In the genomic region with DNA sequence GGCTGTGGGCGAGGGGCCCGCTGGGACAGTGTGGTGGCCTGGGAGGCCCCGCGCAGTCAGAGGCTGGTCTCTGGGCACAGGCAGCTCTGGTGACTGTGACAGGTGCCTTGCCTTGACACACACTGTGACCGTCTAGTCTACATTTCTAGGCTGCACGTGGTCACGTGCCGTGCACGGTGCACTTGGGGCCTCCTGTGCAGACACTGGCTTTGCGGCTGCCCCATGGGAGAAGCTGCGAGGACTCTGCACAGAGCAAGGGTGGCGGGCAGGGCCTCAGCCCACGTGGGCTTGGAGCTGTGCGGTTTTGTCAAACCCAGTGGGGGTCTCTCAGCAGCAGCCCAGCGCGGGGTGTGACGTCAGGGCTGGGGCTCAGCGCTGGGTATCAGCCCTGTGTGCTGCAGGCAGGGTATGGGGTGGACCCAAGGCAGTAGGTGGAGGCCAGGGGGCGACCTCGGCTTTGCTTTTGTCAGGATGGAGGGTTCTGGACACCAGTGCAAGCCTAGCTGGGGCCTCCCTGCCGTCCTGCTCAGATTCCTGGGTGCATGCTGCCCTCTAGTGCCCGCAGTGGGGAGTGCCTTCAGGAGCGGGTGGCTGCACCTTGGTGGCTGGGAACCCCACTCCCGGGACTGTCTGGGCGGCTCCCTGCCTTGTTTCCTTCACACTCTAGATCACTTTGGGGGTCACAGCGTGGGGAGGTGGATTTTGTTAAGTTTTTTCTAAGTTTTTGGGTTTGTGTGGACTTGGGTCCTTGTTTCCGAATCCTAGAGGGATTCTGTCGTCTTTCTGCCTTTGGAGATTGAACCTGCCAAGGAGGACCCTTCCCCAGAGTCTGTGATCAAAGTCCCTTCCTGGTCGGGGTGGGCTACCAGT, we compare ENCODE assay signal across 8 cellular contexts.
DNase-seq lines count a peak whose midpoint lies in the region; ATAC-seq and TF ChIP-seq lines count a peak whose summit lies in the region.

No MANE protein-coding gene starts in this region.

- DNase-seq in NCI-H2107 (lab: John Stamatoyannopoulos, UW) = peak; percentile 84
- DNase-seq in iPS-NIHi11 (ENCODE audit: low spot score) = peak; percentile 97
- DNase-seq in stimulated activated CD4-positive, alpha-beta T cell treated with anti-CD3 and anti-CD28 coated beads, Interleukin-12 subunit alpha, Interleukin-12 subunit beta, amount 100 ng/mL, for 4 hours = peak; percentile 81

- no peaks in the 10 kb centered on the region; a peak in 1 of 22 replicates for H3K9me3 ChIP-seq in BLaER1 treated with 17β-estradiol and CSF1 and Interleukin-3, amounts not matched to agents 10 nM and 100 nM (replicated peaks in 1 of 11)

- H3K9ac ChIP-seq in BLaER1 treated with 17β-estradiol and CSF1 and Interleukin-3, amounts not matched to agents 10 nM and 100 nM = peak overlapping the region; percentile 39 to 63 (median 53); a peak in 19 of 22 replicates

- H3K4me1 Mint-ChIP-seq in brain = peaks cover 69% of the 10 kb centered on the region

- H3K27me3 Mint-ChIP-seq in brain = no peaks in the 10 kb centered on the region

- TF ChIP-seq CTCF in VCaP (conservative IDR thresholded peaks at IDR 0.05) = peak; percentile 82
- peak; percentile 97 to 98 for TF ChIP-seq CTCF in brain (conservative IDR thresholded peaks at IDR 0.05)

- H3K27ac ChIP-seq in BLaER1 treated with 17β-estradiol and CSF1 and Interleukin-3, amounts not matched to agents 10 nM and 100 nM = peak overlapping the region in 9 of 11 experiments; percentile 7 to 65 (median 34); a peak in 12 of 22 replicates
- H3K27ac ChIP-seq in VCaP = peak overlapping the region; percentile 47

- H3K9me3 Mint-ChIP-seq in brain = peaks cover 0 to 2% (median 0%) of the 10 kb centered on the region in 5 experiments

- peaks cover 46 to 70% (median 63%) of the 10 kb centered on the region in 10 experiments for H3K4me1 ChIP-seq in BLaER1 treated with 17β-estradiol and CSF1 and Interleukin-3, amounts not matched to agents 10 nM and 100 nM

- H3K36me3 Mint-ChIP-seq in brain = peaks cover 30% of the 10 kb centered on the region

- no peaks in the 10 kb centered on the region for H3K27me3 ChIP-seq in BLaER1 treated with 17β-estradiol and CSF1 and Interleukin-3, amounts not matched to agents 10 nM and 100 nM

- H3K4me2 ChIP-seq in BLaER1 treated with 17β-estradiol and CSF1 and Interleukin-3, amounts not matched to agents 10 nM and 100 nM = peak overlapping the region; percentile 69 to 94 (median 85)

- H3K4me3 Mint-ChIP-seq in brain = peak overlapping the region in 2 of 5 experiments; percentile 10 to 18

- H3K4me3 ChIP-seq in BLaER1 treated with 17β-estradiol and CSF1 and Interleukin-3, amounts not matched to agents 10 nM and 100 nM = peak overlapping the region in 2 of 10 experiments; percentile 4 to 15; a peak in 4 of 20 replicates

- peaks cover 26 to 61% (median 38%) of the 10 kb centered on the region in 11 experiments for H3K36me3 ChIP-seq in BLaER1 treated with 17β-estradiol and CSF1 and Interleukin-3, amounts not matched to agents 10 nM and 100 nM

- H3K27ac Mint-ChIP-seq in brain = peak overlapping the region in 4 of 5 experiments; percentile 76 to 90 (median 84)

- H4K20me1 ChIP-seq in BLaER1 treated with 17β-estradiol and CSF1 and Interleukin-3, amounts not matched to agents 10 nM and 100 nM = peaks cover 88 to 100% (median 100%) of the 10 kb centered on the region in 11 experiments

- ATAC-seq in GM21381 (IDR thresholded peaks at IDR 0.05; ENCODE audit: unreplicated experiment) (peak; percentile 54), GM19467 (IDR thresholded peaks at IDR 0.05; ENCODE audit: unreplicated experiment) (no peak)
